Comparison of ENCODE assay signal across 27 cellular contexts in the genomic region with DNA sequence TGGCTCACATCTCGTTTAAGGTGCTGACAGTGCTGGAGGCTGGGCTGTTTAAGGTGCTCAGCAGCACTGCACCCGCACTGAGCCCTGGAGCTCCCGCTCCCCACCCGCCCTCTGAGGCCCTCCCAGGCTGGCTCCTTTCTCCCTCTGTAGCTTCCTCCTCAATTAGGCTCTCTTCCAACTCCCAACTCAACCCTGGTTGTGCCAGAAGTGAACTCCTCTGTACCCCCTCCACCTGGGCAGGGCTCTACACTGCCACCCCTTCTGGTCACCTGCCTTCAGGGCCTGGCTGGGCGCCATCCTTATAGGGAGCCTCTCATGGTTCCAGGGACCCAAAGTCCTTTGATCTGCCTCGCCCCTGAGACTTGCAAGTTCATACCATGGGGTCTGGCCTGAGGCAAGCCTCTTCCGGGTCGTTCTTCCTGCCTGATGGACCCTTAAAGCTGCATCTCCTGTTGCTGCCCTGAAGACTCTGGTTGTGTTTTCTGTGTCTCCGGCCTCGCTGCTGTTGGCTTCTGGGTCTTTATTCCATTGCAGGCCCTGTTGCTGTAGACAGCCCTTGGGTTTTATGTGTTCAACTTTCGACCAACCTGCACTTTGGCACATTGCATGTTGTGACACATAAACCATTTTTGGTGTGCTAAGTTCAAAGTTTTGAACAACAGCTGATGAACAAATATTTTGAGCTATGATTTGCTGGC.
DNase-seq lines count a peak whose midpoint lies in the region; ATAC-seq, FAIRE-seq and TF ChIP-seq lines count a peak whose summit lies in the region.
"Had no signal": no experiment of that assay in that cellular context is flagged by ENCODE, and none has a peak within 500 bp of the region (broad histone marks: within the 10 kb centered on the region; RNA-seq: fewer than 3 reads in every experiment).

No MANE protein-coding gene starts in this region.

- H3K4me3 ChIP-seq in left ventricle myocardium inferior (no peak overlapping the region), ascending aorta (no peak overlapping the region), lower lobe of right lung (no peak overlapping the region), adrenal gland (no peak overlapping the region)
- H3K4me3 ChIP-seq: coronary artery, skin epidermis, tibial artery had no signal

- TF ChIP-seq POLR2A in adrenal gland (IDR thresholded peaks at IDR 0.05), result no peak

- H3K9me3 ChIP-seq in left ventricle myocardium inferior (replicated peaks), result no peaks in the 10 kb centered on the region
- H3K9me3 ChIP-seq in ascending aorta, result no peaks in the 10 kb centered on the region
- H3K9me3 ChIP-seq in lower lobe of right lung, result no peaks in the 10 kb centered on the region
- no peaks in the 10 kb centered on the region for H3K9me3 ChIP-seq in adrenal gland (replicated peaks in 1 of 3)
- H3K9me3 ChIP-seq: tibial artery had no signal

- intact Hi-C loops in left ventricle myocardium inferior (cut with micrococcal nuclease) (loop anchor here (10.0 kb wide), 1 partner anchor 57 kb away; no protein-coding TSS in a partner anchor), cardiac septum (cut with DNase I) (no loop called here), ascending aorta (cut with DNase I) (no loop called here), lower lobe of right lung (cut with DNase I) (no loop called here), adrenal gland (cut with DNase I) (no loop called here)

- H3K27ac ChIP-seq in left ventricle myocardium inferior (replicated peaks), result peak overlapping the region; percentile 54
- peak overlapping the region; percentile 33 to 53 for H3K27ac ChIP-seq in ascending aorta
- no peak overlapping the region for H3K27ac ChIP-seq in lower lobe of right lung
- H3K27ac ChIP-seq in adrenal gland, result no peak overlapping the region
- H3K27ac ChIP-seq: brain microvascular endothelial cell, coronary artery had no signal

- H3K27me3 ChIP-seq in left ventricle myocardium inferior (ENCODE audit: low read depth), result no peaks in the 10 kb centered on the region
- H3K27me3 ChIP-seq in ascending aorta, result no peaks in the 10 kb centered on the region
- H3K27me3 ChIP-seq in lower lobe of right lung (ENCODE audit: low read depth), result no peaks in the 10 kb centered on the region
- no peaks in the 10 kb centered on the region for H3K27me3 ChIP-seq in adrenal gland
- H3K27me3 ChIP-seq: brain microvascular endothelial cell, tibial artery had no signal

- ATAC-seq in lower lobe of right lung, result peak; percentile 4 to 19
- ATAC-seq: activated T-cell treated with anti-CD3 and anti-CD28 coated beads, Interleukin-2, amount 50 U/mL, for 72 hours; effector memory CD8-positive, alpha-beta T cell had no signal

- WGBS in adrenal gland, 4 donors, result 92 to 94% (median 93%) methylated on average over 10 to 11 of the region's 11 CpGs

- no peak for TF ChIP-seq CTCF in left ventricle myocardium inferior (IDR thresholded peaks at IDR 0.05; ENCODE audit: borderline replicate concordance)
- TF ChIP-seq CTCF in ascending aorta (IDR thresholded peaks at IDR 0.05), result no peak
- TF ChIP-seq CTCF in lower lobe of right lung (IDR thresholded peaks at IDR 0.05), result no peak
- no peak for TF ChIP-seq CTCF in adrenal gland (IDR thresholded peaks at IDR 0.05)

- no peaks in the 10 kb centered on the region for H3K36me3 ChIP-seq in left ventricle myocardium inferior
- H3K36me3 ChIP-seq in ascending aorta, result no peaks in the 10 kb centered on the region
- H3K36me3 ChIP-seq in lower lobe of right lung, result no peaks in the 10 kb centered on the region
- H3K36me3 ChIP-seq in adrenal gland (replicated peaks in 1 of 2), result no peaks in the 10 kb centered on the region
- H3K36me3 ChIP-seq: brain microvascular endothelial cell had no signal

- DNase-seq in left ventricle myocardium inferior (no peak), cardiac septum (ENCODE audit: low spot score) (no peak), ascending aorta (ENCODE audit: low spot score in 2 of 2) (peak in 1 of 2 donors; percentile 61), lower lobe of right lung (no peak), urothelium cell line (ENCODE audit: low spot score) (no peak), adrenal gland (no peak), NCI-H1417 (lab: John Stamatoyannopoulos, UW) (no peak), GM19238 (ENCODE audit: insufficient read length, low spot score) (no peak)
- DNase-seq: activated CD4-positive, alpha-beta T cell treated with anti-CD3 and anti-CD28 coated beads, Interleukin-2, amount 10 ng/mL, durations not matched to agents 7 days and 5 days; activated naive CD4-positive, alpha-beta T cell treated with Interleukin-2 at 50 U/mL for 16 hours; activated T-cell treated with anti-CD3 and anti-CD28 coated beads, Interleukin-2, amount 50 U/mL, for 72 hours; brain microvascular endothelial cell; DMS53; effector memory CD8-positive, alpha-beta T cell; GF-D8; H7; KBM-7; kidney; mesenchymal stem cell; MM.1S; NCI-H2107; NCI-H82; stimulated activated CD8-positive, alpha-beta memory T cell treated with anti-CD3 and anti-CD28 coated beads, Interleukin-4, amount 100 ng/mL, for 48 hours; tibial artery had no signal

- FAIRE-seq in urothelium cell line (lab: Jason Lieb, UNC), result peak; percentile 62
- FAIRE-seq: HTR-8/SVneo, kidney had no signal

- H3K4me1 ChIP-seq in left ventricle myocardium inferior (peaks cover 82% of the 10 kb centered on the region), ascending aorta (peaks cover 7 to 25% of the 10 kb centered on the region in 2 donors), lower lobe of right lung (peaks cover 30% of the 10 kb centered on the region), adrenal gland (replicated peaks in 1 of 2) (peaks cover 0 to 7% of the 10 kb centered on the region in 2 donors)

Comparison
In these comparisons a context has a peak if more than half of its experiments do, and no peak if none do; other contexts are left out.
1. H3K27ac ChIP-seq: peak in left ventricle myocardium inferior (single experiment) and ascending aorta (2 of 2); none in lower lobe of right lung (single experiment) and adrenal gland (0 of 5).